ENCODE assay signal across 1 cellular context in the genomic region with DNA sequence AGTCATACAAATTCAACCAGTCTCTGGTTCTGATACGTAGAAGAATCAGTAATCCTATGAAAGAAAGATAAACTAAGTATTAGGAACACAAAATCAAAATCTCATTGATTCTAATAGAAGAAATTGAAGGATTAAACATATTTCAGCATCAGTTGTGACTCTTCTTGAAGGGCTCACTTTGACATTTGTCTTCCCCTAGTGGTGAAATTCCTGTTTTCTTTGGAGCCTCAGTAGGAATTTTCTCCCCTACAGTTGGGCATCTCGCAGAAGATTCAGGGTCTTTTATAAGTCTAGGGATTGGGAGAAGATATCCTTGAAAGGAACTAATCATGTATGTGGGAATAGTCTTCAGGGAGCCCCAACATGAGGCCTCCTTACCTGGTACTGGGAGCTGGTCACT.
TF ChIP-seq lines count a peak whose summit lies in the region.

No MANE protein-coding gene starts in this region.

TF ChIP-seq in HepG2, 621 proteins besides CTCF, POLR2A, EP300 and RAD21:
- TF ChIP-seq, protein P1, sequence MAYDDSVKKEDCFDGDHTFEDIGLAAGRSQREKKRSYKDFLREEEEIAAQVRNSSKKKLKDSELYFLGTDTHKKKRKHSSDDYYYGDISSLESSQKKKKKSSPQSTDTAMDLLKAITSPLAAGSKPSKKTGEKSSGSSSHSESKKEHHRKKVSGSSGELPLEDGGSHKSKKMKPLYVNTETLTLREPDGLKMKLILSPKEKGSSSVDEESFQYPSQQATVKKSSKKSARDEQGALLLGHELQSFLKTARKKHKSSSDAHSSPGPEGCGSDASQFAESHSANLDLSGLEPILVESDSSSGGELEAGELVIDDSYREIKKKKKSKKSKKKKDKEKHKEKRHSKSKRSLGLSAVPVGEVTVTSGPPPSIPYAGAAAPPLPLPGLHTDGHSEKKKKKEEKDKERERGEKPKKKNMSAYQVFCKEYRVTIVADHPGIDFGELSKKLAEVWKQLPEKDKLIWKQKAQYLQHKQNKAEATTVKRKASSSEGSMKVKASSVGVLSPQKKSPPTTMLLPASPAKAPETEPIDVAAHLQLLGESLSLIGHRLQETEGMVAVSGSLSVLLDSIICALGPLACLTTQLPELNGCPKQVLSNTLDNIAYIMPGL (CRISPR knock-in tag; IDR thresholded peaks at IDR 0.05; ENCODE audit: borderline replicate concordance in 1 of 2, low read depth in 1 of 2) = no peak
- TF ChIP-seq TRIM22 (IDR thresholded peaks at IDR 0.05) = no peak
- no peak for TF ChIP-seq NR3C1 (CRISPR knock-in tag; IDR thresholded peaks at IDR 0.05)
- peak; percentile 47; the same call in 1 of the 2 replicates for TF ChIP-seq ZNF576 (CRISPR knock-in tag; IDR thresholded peaks at IDR 0.05)
- TF ChIP-seq ZNF710 (CRISPR knock-in tag; IDR thresholded peaks at IDR 0.05; ENCODE audit: borderline replicate concordance) = no peak
- TF ChIP-seq RFX3 (CRISPR knock-in tag; IDR thresholded peaks at IDR 0.05) = no peak
- no peak for TF ChIP-seq FOXM1 (CRISPR knock-in tag; IDR thresholded peaks at IDR 0.05)
- TF ChIP-seq ZNF230 (CRISPR knock-in tag; IDR thresholded peaks at IDR 0.05) = no peak
- TF ChIP-seq ZNF652 (CRISPR knock-in tag; IDR thresholded peaks at IDR 0.05; ENCODE audit: borderline replicate concordance, low read depth) = no peak
- no peak for TF ChIP-seq ZNF775 (CRISPR knock-in tag; IDR thresholded peaks at IDR 0.05; ENCODE audit: borderline replicate concordance)
- no peak for TF ChIP-seq HDAC1 (CRISPR knock-in tag; IDR thresholded peaks at IDR 0.05)
- no peak for TF ChIP-seq DNMT1 (CRISPR knock-in tag; IDR thresholded peaks at IDR 0.05)
- TF ChIP-seq, protein P2, sequence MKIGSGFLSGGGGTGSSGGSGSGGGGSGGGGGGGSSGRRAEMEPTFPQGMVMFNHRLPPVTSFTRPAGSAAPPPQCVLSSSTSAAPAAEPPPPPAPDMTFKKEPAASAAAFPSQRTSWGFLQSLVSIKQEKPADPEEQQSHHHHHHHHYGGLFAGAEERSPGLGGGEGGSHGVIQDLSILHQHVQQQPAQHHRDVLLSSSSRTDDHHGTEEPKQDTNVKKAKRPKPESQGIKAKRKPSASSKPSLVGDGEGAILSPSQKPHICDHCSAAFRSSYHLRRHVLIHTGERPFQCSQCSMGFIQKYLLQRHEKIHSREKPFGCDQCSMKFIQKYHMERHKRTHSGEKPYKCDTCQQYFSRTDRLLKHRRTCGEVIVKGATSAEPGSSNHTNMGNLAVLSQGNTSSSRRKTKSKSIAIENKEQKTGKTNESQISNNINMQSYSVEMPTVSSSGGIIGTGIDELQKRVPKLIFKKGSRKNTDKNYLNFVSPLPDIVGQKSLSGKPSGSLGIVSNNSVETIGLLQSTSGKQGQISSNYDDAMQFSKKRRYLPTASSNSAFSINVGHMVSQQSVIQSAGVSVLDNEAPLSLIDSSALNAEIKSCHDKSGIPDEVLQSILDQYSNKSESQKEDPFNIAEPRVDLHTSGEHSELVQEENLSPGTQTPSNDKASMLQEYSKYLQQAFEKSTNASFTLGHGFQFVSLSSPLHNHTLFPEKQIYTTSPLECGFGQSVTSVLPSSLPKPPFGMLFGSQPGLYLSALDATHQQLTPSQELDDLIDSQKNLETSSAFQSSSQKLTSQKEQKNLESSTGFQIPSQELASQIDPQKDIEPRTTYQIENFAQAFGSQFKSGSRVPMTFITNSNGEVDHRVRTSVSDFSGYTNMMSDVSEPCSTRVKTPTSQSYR (CRISPR knock-in tag; IDR thresholded peaks at IDR 0.05; ENCODE audit: borderline replicate concordance) = no peak
- no peak for TF ChIP-seq WIZ (CRISPR knock-in tag; IDR thresholded peaks at IDR 0.05)
- TF ChIP-seq BRD4 (CRISPR knock-in tag; IDR thresholded peaks at IDR 0.05) = no peak
- peak; percentile 13; the same call in 1 of the 2 replicates for TF ChIP-seq SMC3 (IDR thresholded peaks at IDR 0.05; ENCODE audit: low read length)
- TF ChIP-seq E2F1 (CRISPR knock-in tag; IDR thresholded peaks at IDR 0.05) = no peak
- TF ChIP-seq BRF2 (CRISPR knock-in tag; IDR thresholded peaks at IDR 0.05) = no peak
- peak; percentile 62 for TF ChIP-seq STAG1 (CRISPR knock-in tag; IDR thresholded peaks at IDR 0.05)
- TF ChIP-seq KLF13 (CRISPR knock-in tag; IDR thresholded peaks at IDR 0.05) = no peak
- no peak for TF ChIP-seq SP5 (CRISPR knock-in tag; IDR thresholded peaks at IDR 0.05; ENCODE audit: borderline replicate concordance, low read depth)
- TF ChIP-seq ZNF777 (CRISPR knock-in tag; IDR thresholded peaks at IDR 0.05) = no peak
- TF ChIP-seq, protein P3, sequence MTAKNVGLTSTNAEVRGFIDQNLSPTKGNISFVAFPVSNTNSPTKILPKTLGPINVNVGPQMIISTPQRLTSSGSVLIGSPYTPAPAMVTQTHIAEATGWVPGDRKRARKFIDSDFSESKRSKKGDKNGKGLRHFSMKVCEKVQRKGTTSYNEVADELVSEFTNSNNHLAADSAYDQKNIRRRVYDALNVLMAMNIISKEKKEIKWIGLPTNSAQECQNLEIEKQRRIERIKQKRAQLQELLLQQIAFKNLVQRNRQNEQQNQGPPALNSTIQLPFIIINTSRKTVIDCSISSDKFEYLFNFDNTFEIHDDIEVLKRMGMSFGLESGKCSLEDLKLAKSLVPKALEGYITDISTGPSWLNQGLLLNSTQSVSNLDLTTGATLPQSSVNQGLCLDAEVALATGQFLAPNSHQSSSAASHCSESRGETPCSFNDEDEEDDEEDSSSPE (CRISPR knock-in tag; IDR thresholded peaks at IDR 0.05) = no peak
- TF ChIP-seq LCORL (IDR thresholded peaks at IDR 0.05) = no peak
- no peak for TF ChIP-seq LCORL (CRISPR knock-in tag; IDR thresholded peaks at IDR 0.05)
- no peak for TF ChIP-seq NONO (IDR thresholded peaks at IDR 0.05)
- TF ChIP-seq NONO (CRISPR knock-in tag; conservative IDR thresholded peaks at IDR 0.05) = no peak
TF ChIP-seq in HepG2: peak in this region for 3.
